ENCODE assay signal across 20 cellular contexts in genomic region chr5:31471040-31471439, GRCh38.
"Had no signal": no experiment of that assay in that cellular context is flagged by ENCODE, and none has a peak within 500 bp of the region (broad histone marks: within the 10 kb centered on the region; RNA-seq: fewer than 3 reads in every experiment).

No MANE protein-coding gene starts in this region.

- H3K27ac ChIP-seq: adrenal gland, ascending aorta, cardiac muscle cell, left lung, lower lobe of right lung, testis, transverse colon, VCaP had no signal

- H3K9me3 ChIP-seq: adrenal gland, ascending aorta, left lung, lower lobe of right lung, testis, transverse colon had no signal

- H3K36me3 ChIP-seq: adrenal gland had no signal

- H3K27me3 ChIP-seq: adrenal gland, ascending aorta, cardiac muscle cell, left lung, testis, transverse colon had no signal

- H3K4me1 ChIP-seq: adrenal gland, ascending aorta, lower lobe of right lung, testis had no signal

- H3K4me3 ChIP-seq: adrenal gland, ascending aorta, cardiac muscle cell, left lung, lower lobe of right lung, testis, transverse colon had no signal

- DNase-seq: activated CD4-positive, alpha-beta T cell treated with anti-CD3 and anti-CD28 coated beads for 4 hours; activated CD4-positive, alpha-beta T cell treated with anti-CD3 and anti-CD28 coated beads, Interleukin-2, amount 50 U/mL, for 4 hours; activated naive CD4-positive, alpha-beta T cell treated with Interleukin-2 at 50 U/mL for 16 hours; activated T-cell treated with anti-CD3 and anti-CD28 coated beads for 4 hours; activated T-cell treated with anti-CD3 and anti-CD28 coated beads, Interleukin-2, amount 50 U/mL, for 72 hours; cerebellar nuclear complex; cortex of kidney; foreskin melanocyte; mesendoderm; posterior cingulate gyrus; stimulated activated CD4-positive, alpha-beta T cell treated with anti-CD3 and anti-CD28 coated beads, Interleukin-2, amount 100 ng/mL, for 48 hours; stimulated activated naive CD4-positive, alpha-beta T cell treated with Interleukin-2 at 50 U/mL for 16 hours had no signal
